In genomic region chr2:172461591-172462392, GRCh38 we compare ENCODE assay signal across 8 cellular contexts. TPM values are rescaled to one million over a fixed set of nuclear protein-coding genes. Genes with fewer than 3 reads are reported as not detected.
DNase-seq lines count a peak whose midpoint lies in the region; ATAC-seq and TF ChIP-seq lines count a peak whose summit lies in the region.

No MANE protein-coding gene starts in this region.

- intact Hi-C loops in Caco-2 (cut with micrococcal nuclease; ENCODE audit: unreplicated experiment), result loop anchor here (5.0 to 10.0 kb wide), 2 partner anchors 179 to 757 kb away; no protein-coding TSS in a partner anchor

- no peak overlapping the region for H3K4me3 Mint-ChIP-seq in Caco-2 (ENCODE audit: unreplicated experiment)
- H3K4me3 Mint-ChIP-seq in natural killer cell treated with Interleukin-12 subunit alpha and Interleukin-12 subunit beta and Interleukin-15 and Interleukin-18, amount 100 ng/mL, for 72 hours, result peak overlapping the region; percentile 85
- peak overlapping the region; percentile 69 to 72 for H3K4me3 Mint-ChIP-seq in stimulated activated naive CD8-positive, alpha-beta T cell treated with anti-CD3 and anti-CD28 coated beads, Interleukin-15, amount 100 ng/mL, for 72 hours

- no peaks in the 10 kb centered on the region for H3K27me3 ChIP-seq in Caco-2 (replicated peaks; ENCODE audit: control insufficient read depth, insufficient read depth, low read length)

- H3K27ac ChIP-seq in epithelial cell of prostate, result peak overlapping the region; percentile 87

- no peaks in the 10 kb centered on the region for H3K27me3 Mint-ChIP-seq in Caco-2 (ENCODE audit: insufficient read depth, unreplicated experiment)
- H3K27me3 Mint-ChIP-seq in natural killer cell treated with Interleukin-12 subunit alpha and Interleukin-12 subunit beta and Interleukin-15 and Interleukin-18, amount 100 ng/mL, for 72 hours, result no peaks in the 10 kb centered on the region
- H3K27me3 Mint-ChIP-seq in stimulated activated naive CD8-positive, alpha-beta T cell treated with anti-CD3 and anti-CD28 coated beads, Interleukin-15, amount 100 ng/mL, for 72 hours, result no peaks in the 10 kb centered on the region

- no peaks in the 10 kb centered on the region for H3K9me3 Mint-ChIP-seq in Caco-2 (ENCODE audit: unreplicated experiment)
- no peaks in the 10 kb centered on the region for H3K9me3 Mint-ChIP-seq in natural killer cell treated with Interleukin-12 subunit alpha and Interleukin-12 subunit beta and Interleukin-15 and Interleukin-18, amount 100 ng/mL, for 72 hours
- H3K9me3 Mint-ChIP-seq in stimulated activated naive CD8-positive, alpha-beta T cell treated with anti-CD3 and anti-CD28 coated beads, Interleukin-15, amount 100 ng/mL, for 72 hours, result no peaks in the 10 kb centered on the region

- no TSS peak for BruUV-seq in Caco-2 (replicated peaks; lab: Mats Ljungman, UMichigan)

- CTCF ChIA-PET in Caco-2 (lab: Charles Lee), result interaction anchor here (0.5 to 2.7 kb wide), 29 partner anchors 10 to 758 kb away, joined by 3 to 80 read pairs (median 4); partner anchors contain the start of gene ITGA6

- no peak overlapping the region for H3K4me3 ChIP-seq in Caco-2 (ENCODE audit: low read depth, low read length)

- H3K36me3 ChIP-seq in Caco-2 (ENCODE audit: control insufficient read depth, insufficient read depth, low read length), result no peaks in the 10 kb centered on the region

- peaks cover 37% of the 10 kb centered on the region for H3K4me1 Mint-ChIP-seq in Caco-2 (ENCODE audit: low read depth, unreplicated experiment)
- H3K4me1 Mint-ChIP-seq in natural killer cell treated with Interleukin-12 subunit alpha and Interleukin-12 subunit beta and Interleukin-15 and Interleukin-18, amount 100 ng/mL, for 72 hours (ENCODE audit: low read depth in 2 of 2), result peaks cover 63 to 67% of the 10 kb centered on the region in 2 donors
- peaks cover 95% of the 10 kb centered on the region for H3K4me1 Mint-ChIP-seq in stimulated activated naive CD8-positive, alpha-beta T cell treated with anti-CD3 and anti-CD28 coated beads, Interleukin-15, amount 100 ng/mL, for 72 hours

- H3K36me3 Mint-ChIP-seq in Caco-2 (ENCODE audit: insufficient read depth, unreplicated experiment), result peaks cover 8% of the 10 kb centered on the region
- H3K36me3 Mint-ChIP-seq in natural killer cell treated with Interleukin-12 subunit alpha and Interleukin-12 subunit beta and Interleukin-15 and Interleukin-18, amount 100 ng/mL, for 72 hours, result no peaks in the 10 kb centered on the region

- DNase-seq in Caco-2, result peak; percentile 62 to 85
- DNase-seq in NCI-H774 (lab: John Stamatoyannopoulos, UW), result peak; percentile 54
- peak; percentile 44 for DNase-seq in activated CD8-positive, alpha-beta memory T cell treated with anti-CD3 and anti-CD28 coated beads, Interleukin-2, amount 50 U/mL, for 24 hours (ENCODE audit: extremely low read depth)
- DNase-seq in epithelial cell of prostate (ENCODE audit: low read depth, low spot score), result no peak
- DNase-seq in natural killer cell treated with Interleukin-12 subunit alpha and Interleukin-12 subunit beta and Interleukin-15 and Interleukin-18, amount 100 ng/mL, for 72 hours (ENCODE audit: low spot score), result peak; percentile 76
- peak; percentile 70 to 74 for DNase-seq in stimulated activated naive CD8-positive, alpha-beta T cell treated with anti-CD3 and anti-CD28 coated beads, Interleukin-15, amount 100 ng/mL, for 72 hours
- no peak for DNase-seq in NCI-H446 treated with DMSO at 0.1 percent for 48 hours (lab: John Stamatoyannopoulos, UW)

- H3K9me3 ChIP-seq in Caco-2, result no peaks in the 10 kb centered on the region

- no peak overlapping the region for H3K27ac Mint-ChIP-seq in Caco-2 (ENCODE audit: unreplicated experiment)
- H3K27ac Mint-ChIP-seq in natural killer cell treated with Interleukin-12 subunit alpha and Interleukin-12 subunit beta and Interleukin-15 and Interleukin-18, amount 100 ng/mL, for 72 hours, result peak overlapping the region; percentile 61 to 77
- no peak overlapping the region for H3K27ac Mint-ChIP-seq in stimulated activated naive CD8-positive, alpha-beta T cell treated with anti-CD3 and anti-CD28 coated beads, Interleukin-15, amount 100 ng/mL, for 72 hours

- POLR2A ChIA-PET in Caco-2 (lab: Charles Lee), result interaction anchor here (0.6 to 1.5 kb wide), 3 partner anchors 20 to 289 kb away, joined by 3 to 9 read pairs (median 3); partner anchors contain the start of gene ITGA6

- peak; percentile 88 to 92 for TF ChIP-seq CTCF in Caco-2 (IDR thresholded peaks at IDR 0.05; ENCODE audit: insufficient read depth in 1 of 2, low read depth in 1 of 2, low read length in 1 of 2, severe bottlenecking in 1 of 2, unreplicated experiment in 1 of 2)

- ATAC-seq in HG02610 (IDR thresholded peaks at IDR 0.05; ENCODE audit: unreplicated experiment), result peak; percentile 40
- peak; percentile 69 to 83 for ATAC-seq in natural killer cell treated with Interleukin-12 subunit alpha and Interleukin-12 subunit beta and Interleukin-15 and Interleukin-18, amount 100 ng/mL, for 72 hours
- ATAC-seq in stimulated activated naive CD8-positive, alpha-beta T cell treated with anti-CD3 and anti-CD28 coated beads, Interleukin-15, amount 100 ng/mL, for 72 hours, result peak; percentile 60

- H3K4me1 ChIP-seq in Caco-2, result peaks cover 10% of the 10 kb centered on the region

RNA-seq across cellular contexts. Expression of gene ITGA6, which starts 34.4 kb away (rescaled TPM):
- total RNA-seq in Caco-2 (2022), result 27.8 and 33.0 TPM in 2 replicates
- total RNA-seq in natural killer cell treated with Interleukin-12 subunit alpha and Interleukin-12 subunit beta and Interleukin-15 and Interleukin-18, amount 100 ng/mL, for 72 hours, result 10 to 100 TPM; 15.6 to 36.9 TPM

Comparison
In these comparisons a context has a peak if more than half of its experiments do, and no peak if none do; other contexts are left out.
1. DNase-seq: peak in Caco-2 (2 of 2), NCI-H774 (single experiment), activated CD8-positive, alpha-beta memory T cell treated with anti-CD3 and anti-CD28 coated beads, Interleukin-2, amount 50 U/mL, for 24 hours (single experiment), natural killer cell treated with Interleukin-12 subunit alpha and Interleukin-12 subunit beta and Interleukin-15 and Interleukin-18, amount 100 ng/mL, for 72 hours (single experiment) and stimulated activated naive CD8-positive, alpha-beta T cell treated with anti-CD3 and anti-CD28 coated beads, Interleukin-15, amount 100 ng/mL, for 72 hours (2 of 2); none in epithelial cell of prostate (single experiment) and NCI-H446 treated with DMSO at 0.1 percent for 48 hours (single experiment).
2. H3K27ac Mint-ChIP-seq: peak in natural killer cell treated with Interleukin-12 subunit alpha and Interleukin-12 subunit beta and Interleukin-15 and Interleukin-18, amount 100 ng/mL, for 72 hours (2 of 2); none in Caco-2 (single experiment) and stimulated activated naive CD8-positive, alpha-beta T cell treated with anti-CD3 and anti-CD28 coated beads, Interleukin-15, amount 100 ng/mL, for 72 hours (0 of 2).
3. Peak in every context shown above with its lines, with median percentiles within 50 percentile points of each other: ATAC-seq.